17 cellular contexts compared by ENCODE assay signal in the genomic region with DNA sequence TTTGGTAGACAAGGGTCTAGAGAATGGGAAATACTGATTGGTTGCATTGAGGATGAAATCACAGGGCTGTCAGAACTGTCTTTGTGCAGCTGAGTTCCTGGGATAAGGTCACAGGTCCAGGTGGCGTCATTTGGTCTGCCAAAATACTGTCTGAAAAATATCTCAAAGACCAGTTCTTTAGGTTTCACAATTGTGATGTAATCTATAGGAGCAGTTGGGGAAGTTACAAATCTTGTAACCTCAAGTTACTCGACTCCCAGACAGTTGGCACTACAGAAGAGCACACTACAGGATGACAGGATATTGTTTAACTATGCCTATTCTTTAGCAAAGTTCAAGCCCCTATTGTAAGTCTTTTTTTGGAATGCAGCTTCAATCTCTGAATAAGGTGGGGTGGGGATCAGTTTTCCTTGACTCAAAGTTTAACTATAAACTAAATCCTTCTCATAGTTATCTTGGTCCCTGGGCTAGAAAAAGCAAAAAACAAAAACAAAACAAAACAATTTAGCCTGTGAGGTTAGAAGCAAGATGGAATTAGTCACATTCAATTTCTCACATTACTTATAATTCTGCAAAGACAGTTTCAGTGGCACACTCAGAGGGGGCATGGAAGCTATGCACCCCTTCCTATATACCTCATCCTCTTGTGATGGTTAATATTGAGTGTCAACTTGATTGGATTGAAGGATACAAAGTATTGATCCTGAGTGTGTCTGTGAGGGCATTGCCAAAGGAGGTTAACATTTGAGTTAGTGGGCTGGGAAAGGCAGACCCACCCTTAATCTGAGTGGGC.
DNase-seq lines count a peak whose midpoint lies in the region; ATAC-seq and TF ChIP-seq lines count a peak whose summit lies in the region.
"Had no signal": no experiment of that assay in that cellular context is flagged by ENCODE, and none has a peak within 500 bp of the region (broad histone marks: within the 10 kb centered on the region; RNA-seq: fewer than 3 reads in every experiment).

No MANE protein-coding gene starts in this region.

- H3K79me2 ChIP-seq in PC-3 (ENCODE audit: low read length), result no peaks in the 10 kb centered on the region

- no peak overlapping the region for H3K4me3 ChIP-seq in fibroblast of pulmonary artery (replicated peaks; ENCODE audit: low read depth, low read length)
- H3K4me3 ChIP-seq in PC-3 (ENCODE audit: low read length), result no peak overlapping the region
- H3K4me3 ChIP-seq: adrenal gland, cardiac muscle cell, lung had no signal

- no peaks in the 10 kb centered on the region for H4K20me1 ChIP-seq in PC-3 (ENCODE audit: low read length)

- peaks cover 38% of the 10 kb centered on the region for H3K4me1 Mint-ChIP-seq in CD14-positive monocyte

- no peaks in the 10 kb centered on the region for H3K27me3 ChIP-seq in PC-3 (ENCODE audit: low read length)
- H3K27me3 ChIP-seq: adrenal gland, cardiac muscle cell had no signal

- no peak overlapping the region for H3K4me2 ChIP-seq in PC-3 (ENCODE audit: low read length)

- CTCF ChIA-PET in PC-3 (lab: Charles Lee), result no interaction called here

- H3K9me3 ChIP-seq in PC-3 (ENCODE audit: low read length), result no peaks in the 10 kb centered on the region
- H3K9me3 ChIP-seq: adrenal gland had no signal

- peak overlapping the region; percentile 87 to 96 (median 92) for H3K27ac Mint-ChIP-seq in CD14-positive monocyte
- H3K27ac Mint-ChIP-seq: naive B cell had no signal

- no peaks in the 10 kb centered on the region; the same call in 1 of the 2 replicates for H3K36me3 ChIP-seq in PC-3 (ENCODE audit: low read depth, low read length)
- H3K36me3 ChIP-seq: adrenal gland, cardiac muscle cell had no signal

- H3K36me3 Mint-ChIP-seq in CD14-positive monocyte, result peaks cover 0 to 6% of the 10 kb centered on the region in 2 donors
- H3K36me3 Mint-ChIP-seq: naive B cell had no signal

- no peak for ATAC-seq in PC-3
- no peak for ATAC-seq in activated CD4-positive, CD25-positive, alpha-beta regulatory T cell treated with anti-CD3 and anti-CD28 coated beads, Interleukin-2, amount 50 U/mL, for 24 hours
- ATAC-seq: esophagus mucosa had no signal

- no peak overlapping the region for H3K9ac ChIP-seq in PC-3 (ENCODE audit: low read length)

- H3F3A ChIP-seq in PC-3 (ENCODE audit: low read length, unreplicated experiment), result no peaks in the 10 kb centered on the region

- H3K4me3 Mint-ChIP-seq in CD14-positive monocyte, result peak overlapping the region in 1 of 2 donors; percentile 56
- H3K4me3 Mint-ChIP-seq: activated T-cell treated with anti-CD3 and anti-CD28 coated beads, Interleukin-2, amount 50 U/mL, for 24 hours; naive B cell had no signal

- peaks cover 0 to 2% (median 2%) of the 10 kb centered on the region in 3 donors for H3K27me3 Mint-ChIP-seq in CD14-positive monocyte (ENCODE audit: low read depth in 3 of 3)

- POLR2A ChIA-PET in PC-3 (lab: Charles Lee; ENCODE audit: unreplicated experiment), result no interaction called here

- no TSS peak for BruUV-seq in PC-3 (replicated peaks; lab: Mats Ljungman, UMichigan)

- no peaks in the 10 kb centered on the region for H3K4me1 ChIP-seq in PC-3 (ENCODE audit: insufficient read depth, low read length)
- H3K4me1 ChIP-seq: adrenal gland had no signal

- H3K27ac ChIP-seq in PC-3 (ENCODE audit: low read length), result no peak overlapping the region
- H3K27ac ChIP-seq: adrenal gland, cardiac muscle cell had no signal

- no peaks in the 10 kb centered on the region for H3K9me2 ChIP-seq in PC-3 (replicated peaks; ENCODE audit: low read length)

- intact Hi-C loops in CD14-positive monocyte (cut with micrococcal nuclease) (loop anchor here (1.0 to 10.0 kb wide), 4 partner anchors 77 to 342 kb away; no protein-coding TSS in a partner anchor), PC-3 (cut with micrococcal nuclease) (loop anchor here (5.0 to 10.0 kb wide), 3 partner anchors 107 to 262 kb away; no protein-coding TSS in a partner anchor)

- no peak overlapping the region for H2AFZ ChIP-seq in PC-3 (ENCODE audit: low read length)

- peaks cover 0 to 4% (median 0%) of the 10 kb centered on the region in 7 donors for H3K9me3 Mint-ChIP-seq in CD14-positive monocyte
- H3K9me3 Mint-ChIP-seq: activated T-cell treated with anti-CD3 and anti-CD28 coated beads, Interleukin-2, amount 50 U/mL, for 24 hours; naive B cell had no signal

- DNase-seq in CD14-positive monocyte (ENCODE audit: low spot score), result peak; percentile 72
- DNase-seq in KG1 (lab: John Stamatoyannopoulos, UW), result peak; percentile 51
- peak; percentile 85 for DNase-seq in SKM-1 treated with dmso at 0.1 percent for 144 hours (lab: John Stamatoyannopoulos, UW; ENCODE audit: unreplicated experiment)
- DNase-seq in fibroblast of pulmonary artery (ENCODE audit: low read depth), result peak; percentile 48
- DNase-seq in PC-3, result no peak
- DNase-seq in activated CD4-positive, CD25-positive, alpha-beta regulatory T cell (lab: John Stamatoyannopoulos, UW), result no peak
- no peak for DNase-seq in HCEC 1CT
- DNase-seq: activated CD4-positive, alpha-beta T cell treated with anti-CD3 and anti-CD28 coated beads for 1 hour; activated T-cell treated with anti-CD3 and anti-CD28 coated beads, Interleukin-2, amount 50 U/mL, for 24 hours; adrenal gland; naive B cell; NCI-H1092 treated with DMSO at 0.1 percent for 48 hours; RPMI8226 had no signal

- TF ChIP-seq CTCF in CD14-positive monocyte (IDR thresholded peaks at IDR 0.05) (no peak), fibroblast of pulmonary artery (IDR thresholded peaks at IDR 0.05; ENCODE audit: low read length, missing control alignments) (no peak), PC-3 (conservative IDR thresholded peaks at IDR 0.05; ENCODE audit: low read depth, low read length) (no peak)

Comparison
In these comparisons a context has a peak if more than half of its experiments do, and no peak if none do; other contexts are left out.
1. DNase-seq: peak in CD14-positive monocyte (single experiment), KG1 (single experiment), SKM-1 treated with dmso at 0.1 percent for 144 hours (single experiment) and fibroblast of pulmonary artery (single experiment); none in PC-3 (single experiment), activated CD4-positive, CD25-positive, alpha-beta regulatory T cell (0 of 4) and HCEC 1CT (single experiment).